Comparison of ENCODE assay signal across 8 cellular contexts in genomic region chr1:232630047-232630893, GRCh38. TPM values are rescaled to one million over a fixed set of nuclear protein-coding genes. Genes with fewer than 3 reads are reported as not detected.
DNase-seq lines count a peak whose midpoint lies in the region; ATAC-seq and TF ChIP-seq lines count a peak whose summit lies in the region.

Gene SIPA1L2 (minus strand): TSS chr1:232630133. CDS start chr1:232515339, 114,794 bp downstream.

- peaks cover 14% of the 10 kb centered on the region for H3K4me1 Mint-ChIP-seq in activated CD8-positive, alpha-beta T cell treated with anti-CD3 and anti-CD28 coated beads, Interleukin-2, amount 10 ng/mL, durations not matched to agents 7 days and 5 days (ENCODE audit: low read depth)

- peak; percentile 98 for ATAC-seq in GM19372 (IDR thresholded peaks at IDR 0.05; ENCODE audit: low read depth, unreplicated experiment)
- ATAC-seq in HG03520 (IDR thresholded peaks at IDR 0.05; ENCODE audit: unreplicated experiment) = peak; percentile 96
- ATAC-seq in activated CD8-positive, alpha-beta T cell treated with anti-CD3 and anti-CD28 coated beads, Interleukin-2, amount 10 ng/mL, durations not matched to agents 7 days and 5 days = peak; percentile 99

- H3K27me3 Mint-ChIP-seq in activated CD8-positive, alpha-beta T cell treated with anti-CD3 and anti-CD28 coated beads, Interleukin-2, amount 10 ng/mL, durations not matched to agents 7 days and 5 days (ENCODE audit: low read depth) = peaks cover 50% of the 10 kb centered on the region

- H3K27me3 ChIP-seq in BJ (ENCODE audit: control insufficient read depth, insufficient read depth, low read length) = no peaks in the 10 kb centered on the region

- H3K36me3 Mint-ChIP-seq in activated CD8-positive, alpha-beta T cell treated with anti-CD3 and anti-CD28 coated beads, Interleukin-2, amount 10 ng/mL, durations not matched to agents 7 days and 5 days (ENCODE audit: low read depth) = no peaks in the 10 kb centered on the region

- CTCF ChIA-PET in BJ (lab: Yijun Ruan, JAX) = interaction anchor here (0.6 to 2.7 kb wide), 6 partner anchors 309 to 768 kb away, joined by 3 to 6 read pairs (median 3); no protein-coding TSS in a partner anchor
- CTCF ChIA-PET in activated CD8-positive, alpha-beta T cell treated with anti-CD3 and anti-CD28 coated beads, Interleukin-2, amount 10 ng/mL, durations not matched to agents 7 days and 5 days (lab: Charles Lee) = no interaction called here

- no peak within 1 kb of the TSS for H3K27ac Mint-ChIP-seq in activated CD8-positive, alpha-beta T cell treated with anti-CD3 and anti-CD28 coated beads, Interleukin-2, amount 10 ng/mL, durations not matched to agents 7 days and 5 days

- TF ChIP-seq CTCF in BJ (IDR thresholded peaks at IDR 0.05; ENCODE audit: insufficient read depth, low read depth, low read length) = peak; percentile 59

- H3K4me3 ChIP-seq in BJ (ENCODE audit: low read depth, low read length) = peak within 1 kb of the TSS; percentile 64

- POLR2A ChIA-PET in BJ (lab: Charles Lee) = no interaction called here
- POLR2A ChIA-PET in activated CD8-positive, alpha-beta T cell treated with anti-CD3 and anti-CD28 coated beads, Interleukin-2, amount 10 ng/mL, durations not matched to agents 7 days and 5 days (lab: Charles Lee) = no interaction called here

- H3K36me3 ChIP-seq in BJ (ENCODE audit: control insufficient read depth, insufficient read depth, low read length) = no peaks in the 10 kb centered on the region

- DNase-seq in BJ (ENCODE audit: low read depth) = no peak
- peak; percentile 81 for DNase-seq in NCI-H526 treated with DMSO at 0.1 percent for 48 hours (lab: John Stamatoyannopoulos, UW)
- DNase-seq in activated CD8-positive, alpha-beta T cell treated with anti-CD3 and anti-CD28 coated beads, Interleukin-2, amount 10 ng/mL, durations not matched to agents 7 days and 5 days = peak; percentile 84
- DNase-seq in effector CD8-positive, alpha-beta T cell (lab: John Stamatoyannopoulos, UW) = peak; percentile 68
- DNase-seq in medulla oblongata (ENCODE audit: extremely low spot score) = peak; percentile 96
- DNase-seq in stimulated activated CD4-positive, alpha-beta T cell treated with anti-CD3 and anti-CD28 coated beads, TNF-alpha, amount 100 ng/mL, for 4 hours (ENCODE audit: low read depth in 3 of 3) = peak; percentile 75 to 89 (median 78)

- peak within 1 kb of the TSS; percentile 78 for H3K4me3 Mint-ChIP-seq in activated CD8-positive, alpha-beta T cell treated with anti-CD3 and anti-CD28 coated beads, Interleukin-2, amount 10 ng/mL, durations not matched to agents 7 days and 5 days

- H3K9me3 Mint-ChIP-seq in activated CD8-positive, alpha-beta T cell treated with anti-CD3 and anti-CD28 coated beads, Interleukin-2, amount 10 ng/mL, durations not matched to agents 7 days and 5 days (ENCODE audit: insufficient read depth) = no peaks in the 10 kb centered on the region

RNA-seq across cellular contexts. Expression of gene SIPA1L2, which starts in this region (rescaled TPM):
- 3.1 and 5.1 TPM in 2 replicates for polyA plus RNA-seq in BJ (2011; rRNA removed)
- polyA minus RNA-seq in BJ (2011; rRNA and poly(A)+ RNA removed) = 5.8 and 8.3 TPM in 2 replicates
- total RNA-seq in activated CD8-positive, alpha-beta T cell treated with anti-CD3 and anti-CD28 coated beads, Interleukin-2, amount 10 ng/mL, durations not matched to agents 7 days and 5 days = under 1 TPM; 0.23 to 0.66 TPM

Comparison
In these comparisons a context has a peak if more than half of its experiments do, and no peak if none do; other contexts are left out.
1. Peak in DNase-seq and ATAC-seq in activated CD8-positive, alpha-beta T cell treated with anti-CD3 and anti-CD28 coated beads, Interleukin-2, amount 10 ng/mL, durations not matched to agents 7 days and 5 days; RNA of the gene not detected or under 1 TPM.